ENCODE assay signal across 8 cellular contexts in genomic region chr10:50991496-50992355, GRCh38.
DNase-seq lines count a peak whose midpoint lies in the region; ATAC-seq, FAIRE-seq and TF ChIP-seq lines count a peak whose summit lies in the region.

No MANE protein-coding gene starts in this region.

- CTCF ChIA-PET in A549 (lab: Yijun Ruan, JAX), result no interaction called here

- ATAC-seq in A549, result peak; percentile 37 to 44; a peak in 5 of 6 replicates

- peak overlapping the region; percentile 46 for H3K4me3 ChIP-seq in A549
- peak overlapping the region; percentile 57 for H3K4me3 ChIP-seq in mesodermal cell (ENCODE audit: extremely low read depth, insufficient read depth, low read length, poor library complexity, severe bottlenecking)
- H3K4me3 ChIP-seq in uterus, result peak overlapping the region; percentile 74 to 84

- H3K4me1 ChIP-seq in A549 (0 out of 3 replicates have a peak, but pooled peaks cover 4% of the 10 kb centered on the region), mesodermal cell (ENCODE audit: control insufficient read depth, insufficient read depth, low read length, poor library complexity, severe bottlenecking) (peaks cover 12% of the 10 kb centered on the region), uterus (no peaks in the 10 kb centered on the region)

- TF ChIP-seq CTCF in A549 (IDR thresholded peaks at IDR 0.05), result no peak
- TF ChIP-seq CTCF in uterus (IDR thresholded peaks at IDR 0.05), result no peak

- H3K4me2 ChIP-seq in A549, result peak overlapping the region; percentile 85

- FAIRE-seq in A549 (lab: Jason Lieb, UNC) (no peak), GM12892 (lab: Jason Lieb, UNC) (no peak)

- DNase-seq in A549 (ENCODE audit: low read depth in 1 of 2, low spot score in 1 of 2) (no peak), LoVo (ENCODE audit: low spot score) (peak; percentile 14), ecto neural progenitor cell (ENCODE audit: low spot score) (peak; percentile 70), uterus (peak; percentile 35 to 61), GM12892 (ENCODE audit: insufficient read length) (no peak), NCI-H1105 (lab: John Stamatoyannopoulos, UW) (no peak), cerebellar nuclear complex (lab: John Stamatoyannopoulos, UW) (no peak)

- peak overlapping the region in 1 of 2 experiments; percentile 43; a peak in 2 of 6 replicates for H3K27ac ChIP-seq in A549
- H3K27ac ChIP-seq in mesodermal cell (ENCODE audit: low read depth, low read length, severe bottlenecking), result no peak overlapping the region
- peak overlapping the region; percentile 84 to 86 for H3K27ac ChIP-seq in uterus

- H3K27me3 ChIP-seq in uterus, result no peaks in the 10 kb centered on the region

- 4% methylated on average over 25 of the region's 72 CpGs for WGBS in A549 (ENCODE audit: missing lambda C conversion rate)
- WGBS in mesodermal cell (ENCODE audit: insufficient coverage in 2 of 2), 2 experiments, result 0 to 6% methylated on average over 23 to 34 of the region's 72 CpGs

- POLR2A ChIA-PET in A549 (lab: Yijun Ruan, JAX), result no interaction called here

- TF ChIP-seq EP300 in A549 (IDR thresholded peaks at IDR 0.05), result no peak

- H3K9me3 ChIP-seq in A549, result no peaks in the 10 kb centered on the region
- H3K9me3 ChIP-seq in mesodermal cell (ENCODE audit: control insufficient read depth, low read length), result no peaks in the 10 kb centered on the region
- no peaks in the 10 kb centered on the region for H3K9me3 ChIP-seq in uterus

- no peak for TF ChIP-seq RAD21 in A549 (conservative IDR thresholded peaks at IDR 0.05 in 1 of 2, IDR thresholded peaks at IDR 0.05 in 1 of 2)

- intact Hi-C loops in uterus (cut with DNase I; ENCODE audit: low total_unique reads), result no loop called here

- H3K36me3 ChIP-seq in mesodermal cell (ENCODE audit: control insufficient read depth, insufficient read depth, low read length) (no peaks in the 10 kb centered on the region), uterus (no peaks in the 10 kb centered on the region)

- TF ChIP-seq POLR2A in A549 (IDR thresholded peaks at IDR 0.05; ENCODE audit: low read length) (no peak), uterus (IDR thresholded peaks at IDR 0.05) (no peak), GM12892 (IDR thresholded peaks at IDR 0.05; ENCODE audit: low read depth, low read length) (no peak)

TF ChIP-seq in A549, 52 proteins besides CTCF, POLR2A, EP300 and RAD21:
- TF ChIP-seq JUNB (IDR thresholded peaks at IDR 0.05) (no peak), SREBF2 (IDR thresholded peaks at IDR 0.05) (no peak)

Comparison
In these comparisons a context has a peak if more than half of its experiments do, and no peak if none do; other contexts are left out.
1. DNase-seq: peak in LoVo (single experiment), ecto neural progenitor cell (single experiment) and uterus (2 of 2); none in A549 (0 of 2), GM12892 (single experiment), NCI-H1105 (single experiment) and cerebellar nuclear complex (0 of 2).
2. Peak in every context shown above with its lines, with median percentiles within 50 percentile points of each other: H3K4me3 ChIP-seq.